In the genomic region with DNA sequence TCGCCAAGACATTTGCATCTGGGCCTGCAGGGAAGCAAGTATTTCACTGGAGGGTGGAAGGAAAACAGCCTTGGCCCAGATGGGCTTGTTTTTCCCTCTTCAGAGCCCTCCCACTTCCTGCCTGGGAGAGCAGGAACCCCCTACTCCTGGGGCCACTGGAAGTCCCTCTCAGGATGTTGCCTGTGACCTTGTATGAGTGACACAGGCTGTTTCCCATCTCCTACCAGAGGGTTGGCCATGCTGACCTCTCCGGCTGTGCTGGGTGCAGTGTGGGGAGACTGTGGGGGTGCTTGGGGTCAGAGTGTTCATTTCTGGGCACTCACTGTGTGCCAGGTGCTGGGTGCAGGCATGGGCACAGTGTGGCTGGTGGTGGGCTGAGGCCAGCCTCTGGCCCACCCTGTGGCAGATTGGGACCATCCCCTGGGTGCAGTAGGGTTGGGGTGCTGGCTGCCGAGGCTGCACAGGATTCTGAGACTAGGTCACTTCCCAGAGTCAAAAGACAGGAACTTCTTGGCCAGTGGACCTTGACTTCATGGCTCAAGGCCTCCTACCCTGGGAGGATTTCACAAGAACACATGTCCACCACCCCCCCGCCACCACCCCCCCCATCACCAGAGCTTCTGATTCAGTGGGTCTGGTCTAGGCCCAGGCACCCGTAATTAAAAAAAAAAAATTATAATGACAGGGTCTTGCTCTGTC, we compare ENCODE assay signal across 1 cellular context.
TF ChIP-seq lines count a peak whose summit lies in the region.

No MANE protein-coding gene starts in this region.

TF ChIP-seq in endothelial cell of umbilical vein, 7 proteins besides CTCF, POLR2A, EP300 and RAD21:
- TF ChIP-seq MYC (IDR thresholded peaks at IDR 0.05; ENCODE audit: low read depth, low read length) (no peak), FOS (IDR thresholded peaks at IDR 0.05; ENCODE audit: borderline replicate concordance, insufficient read depth, low read length) (no peak)
